Comparison of ENCODE assay signal across 1 cellular context in genomic region chr13:72960114-72960513, GRCh38.
TF ChIP-seq lines count a peak whose summit lies in the region.

No MANE protein-coding gene starts in this region.

TF ChIP-seq in WTC11, 78 proteins besides CTCF, POLR2A, EP300 and RAD21 (continued from another document):
- TF ChIP-seq ZNF425 (CRISPR knock-in tag; conservative IDR thresholded peaks at IDR 0.05), result no peak
